8 cellular contexts compared by ENCODE assay signal in the genomic region with DNA sequence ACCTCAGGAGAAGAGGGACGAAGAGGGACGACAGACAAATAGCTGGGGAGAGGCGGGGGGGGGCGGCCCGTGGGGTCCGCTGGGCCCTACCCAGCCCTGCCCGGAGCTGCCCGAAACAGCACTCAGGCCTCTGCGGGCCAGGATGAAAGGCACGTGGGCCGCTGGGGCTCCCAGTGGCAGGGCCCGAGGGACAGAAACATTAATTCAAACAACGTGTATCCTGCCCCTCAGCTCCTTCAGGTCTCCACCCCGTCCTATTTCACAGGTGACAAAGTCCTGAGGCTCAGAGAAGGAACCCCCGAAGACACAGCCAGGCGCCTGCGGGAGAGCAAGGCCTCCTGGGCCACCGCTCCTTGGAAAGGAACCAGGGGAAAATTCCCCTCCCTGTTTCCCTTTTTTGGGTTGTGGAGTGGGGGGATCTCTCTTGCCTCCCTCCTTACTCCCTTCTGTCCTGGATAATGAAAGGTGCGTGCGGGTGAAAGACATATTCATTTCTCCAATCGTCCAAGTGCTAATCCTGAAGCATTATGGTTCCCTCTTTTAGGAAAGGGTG.
DNase-seq lines count a peak whose midpoint lies in the region; ATAC-seq and TF ChIP-seq lines count a peak whose summit lies in the region.

No MANE protein-coding gene starts in this region.

- no peaks in the 10 kb centered on the region for H3K27me3 Mint-ChIP-seq in activated naive CD4-positive, alpha-beta T cell treated with anti-CD3 and anti-CD28 coated beads for 36 hours (ENCODE audit: low read depth)

- H3K27ac ChIP-seq in iPS-18a (ENCODE audit: low read length) (no peak overlapping the region), thymus (ENCODE audit: low read depth) (no peak overlapping the region), substantia nigra (ENCODE audit: low read depth, low read length, poor library complexity, severe bottlenecking) (no peak overlapping the region)

- no peak for DNase-seq in activated naive CD4-positive, alpha-beta T cell treated with anti-CD3 and anti-CD28 coated beads for 36 hours
- no peak for DNase-seq in activated naive CD4-positive, alpha-beta T cell treated with Interleukin-2 at 50 U/mL for 16 hours
- DNase-seq in SW 1271 (lab: John Stamatoyannopoulos, UW) = no peak
- no peak for DNase-seq in T1000 (lab: John Stamatoyannopoulos, UW)
- no peak for DNase-seq in substantia nigra (lab: John Stamatoyannopoulos, UW)

- peaks cover 7% of the 10 kb centered on the region for H3K4me1 Mint-ChIP-seq in activated naive CD4-positive, alpha-beta T cell treated with anti-CD3 and anti-CD28 coated beads for 36 hours (ENCODE audit: low read depth)

- H3K4me1 ChIP-seq in iPS-18a (ENCODE audit: control insufficient read depth, low read depth, low read length) (peaks cover 7% of the 10 kb centered on the region), thymus (ENCODE audit: control insufficient read depth, insufficient read depth, low read length) (no peaks in the 10 kb centered on the region)

- H3K36me3 ChIP-seq in iPS-18a (ENCODE audit: control insufficient read depth, low read depth, low read length) (no peaks in the 10 kb centered on the region), thymus (ENCODE audit: control insufficient read depth, insufficient read depth) (no peaks in the 10 kb centered on the region)

- intact Hi-C loops in activated naive CD4-positive, alpha-beta T cell treated with anti-CD3 and anti-CD28 coated beads for 36 hours (cut with micrococcal nuclease) = loop anchor here (1.0 to 5.0 kb wide), 5 partner anchors 47 to 124 kb away; no protein-coding TSS in a partner anchor

- CTCF ChIA-PET in activated naive CD4-positive, alpha-beta T cell treated with anti-CD3 and anti-CD28 coated beads for 36 hours (lab: Charles Lee) = interaction anchor here (0.9 to 1.0 kb wide), 3 partner anchors 52 to 75 kb away, joined by 3 read pairs; no protein-coding TSS in a partner anchor

- peak overlapping the region; percentile 72 for H3K4me3 ChIP-seq in iPS-18a (ENCODE audit: low read length)
- peak overlapping the region; percentile 38 for H3K4me3 ChIP-seq in thymus (ENCODE audit: low read length)

- peaks cover 18% of the 10 kb centered on the region for H3K27me3 ChIP-seq in iPS-18a (ENCODE audit: control insufficient read depth, insufficient read depth, low read length)
- peaks cover 38% of the 10 kb centered on the region for H3K27me3 ChIP-seq in thymus (ENCODE audit: control insufficient read depth, insufficient read depth)

- WGBS in thymus = 30% methylated on average over 21 of the region's 21 CpGs

- no peaks in the 10 kb centered on the region for H3K9me3 Mint-ChIP-seq in activated naive CD4-positive, alpha-beta T cell treated with anti-CD3 and anti-CD28 coated beads for 36 hours

- no peaks in the 10 kb centered on the region for H3K9me3 ChIP-seq in iPS-18a (ENCODE audit: control insufficient read depth, low read depth, low read length)
- H3K9me3 ChIP-seq in thymus (ENCODE audit: control insufficient read depth) = no peaks in the 10 kb centered on the region

- H3K27ac Mint-ChIP-seq in activated naive CD4-positive, alpha-beta T cell treated with anti-CD3 and anti-CD28 coated beads for 36 hours = no peak overlapping the region

- H3K4me3 Mint-ChIP-seq in activated naive CD4-positive, alpha-beta T cell treated with anti-CD3 and anti-CD28 coated beads for 36 hours = peak overlapping the region; percentile 79

- peak overlapping the region; percentile 37 for H3K9ac ChIP-seq in iPS-18a (ENCODE audit: low read length)

- ATAC-seq in SK-N-SH treated with all-trans-retinoic acid at 6 μM for 48 hours = peak; percentile 48

- H3K36me3 Mint-ChIP-seq in activated naive CD4-positive, alpha-beta T cell treated with anti-CD3 and anti-CD28 coated beads for 36 hours (ENCODE audit: low read depth) = no peaks in the 10 kb centered on the region

TF ChIP-seq in SK-N-SH treated with all-trans-retinoic acid at 6 μM for 48 hours, 23 proteins besides CTCF, POLR2A, EP300 and RAD21:
- peak; percentile 79 for TF ChIP-seq ZNF70 (CRISPR knock-in tag; IDR thresholded peaks at IDR 0.05)
- TF ChIP-seq, protein P1, sequence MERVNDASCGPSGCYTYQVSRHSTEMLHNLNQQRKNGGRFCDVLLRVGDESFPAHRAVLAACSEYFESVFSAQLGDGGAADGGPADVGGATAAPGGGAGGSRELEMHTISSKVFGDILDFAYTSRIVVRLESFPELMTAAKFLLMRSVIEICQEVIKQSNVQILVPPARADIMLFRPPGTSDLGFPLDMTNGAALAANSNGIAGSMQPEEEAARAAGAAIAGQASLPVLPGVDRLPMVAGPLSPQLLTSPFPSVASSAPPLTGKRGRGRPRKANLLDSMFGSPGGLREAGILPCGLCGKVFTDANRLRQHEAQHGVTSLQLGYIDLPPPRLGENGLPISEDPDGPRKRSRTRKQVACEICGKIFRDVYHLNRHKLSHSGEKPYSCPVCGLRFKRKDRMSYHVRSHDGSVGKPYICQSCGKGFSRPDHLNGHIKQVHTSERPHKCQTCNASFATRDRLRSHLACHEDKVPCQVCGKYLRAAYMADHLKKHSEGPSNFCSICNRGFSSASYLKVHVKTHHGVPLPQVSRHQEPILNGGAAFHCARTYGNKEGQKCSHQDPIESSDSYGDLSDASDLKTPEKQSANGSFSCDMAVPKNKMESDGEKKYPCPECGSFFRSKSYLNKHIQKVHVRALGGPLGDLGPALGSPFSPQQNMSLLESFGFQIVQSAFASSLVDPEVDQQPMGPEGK (CRISPR knock-in tag; IDR thresholded peaks at IDR 0.05; ENCODE audit: borderline replicate concordance) = no peak
- TF ChIP-seq ARNTL (CRISPR knock-in tag; IDR thresholded peaks at IDR 0.05; ENCODE audit: borderline replicate concordance, low read depth) = no peak
